Comparison of ENCODE assay signal across 15 cellular contexts in the genomic region with DNA sequence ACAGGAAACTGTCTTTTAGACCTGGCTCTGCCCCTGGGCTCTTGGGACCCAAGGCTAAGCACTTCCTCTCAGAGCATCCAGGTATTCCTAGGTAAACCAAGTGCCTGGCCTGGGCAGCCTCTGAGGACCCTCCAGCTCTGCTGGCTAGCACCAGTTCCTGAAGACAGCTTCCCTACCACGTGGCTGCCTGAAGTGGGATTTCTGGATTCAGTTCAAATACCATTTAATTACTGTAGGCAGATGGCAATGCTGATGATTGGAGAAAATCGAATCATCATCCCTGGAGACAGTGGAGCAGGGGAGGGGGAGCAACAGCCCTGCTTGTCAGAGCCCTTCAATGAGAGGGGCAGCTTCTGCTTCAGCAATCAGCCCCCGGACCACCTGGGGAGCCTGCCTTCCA. TPM values are rescaled to one million over a fixed set of nuclear protein-coding genes. Genes with fewer than 3 reads are reported as not detected.
DNase-seq lines count a peak whose midpoint lies in the region; ATAC-seq and TF ChIP-seq lines count a peak whose summit lies in the region.
"Had no signal": no experiment of that assay in that cellular context is flagged by ENCODE, and none has a peak within 500 bp of the region (broad histone marks: within the 10 kb centered on the region; RNA-seq: fewer than 3 reads in every experiment).

No MANE protein-coding gene starts in this region.

- ATAC-seq in T-helper 17 cell, result no peak
- no peak for ATAC-seq in GM18858 (IDR thresholded peaks at IDR 0.05; ENCODE audit: unreplicated experiment)
- ATAC-seq in HG03097 (IDR thresholded peaks at IDR 0.05; ENCODE audit: low FRiP score, unreplicated experiment), result no peak
- ATAC-seq: heart right ventricle had no signal

- TF ChIP-seq CTCF in spleen (IDR thresholded peaks at IDR 0.05 in 8 of 11, conservative IDR thresholded peaks at IDR 0.05 in 3 of 11), result no peak

- POLR2A ChIA-PET in activated CD4-positive, alpha-beta memory T cell treated with anti-CD3 and anti-CD28 coated beads, Interleukin-2, amount 10 ng/mL, durations not matched to agents 7 days and 5 days (lab: Charles Lee), result interaction anchor here (11.1 kb wide), 1 partner anchor 13 kb away, joined by 178 read pairs; the partner anchor contains the start of gene KIF21B
- POLR2A ChIA-PET in activated CD4-positive, alpha-beta memory T cell treated with anti-CD3 and anti-CD28 coated beads for 36 hours (lab: Charles Lee), result interaction anchor here (1.4 kb wide), 1 partner anchor 9 kb away, joined by 8 read pairs; no protein-coding TSS in a partner anchor

- WGBS in spleen, 5 donors, result 58 to 86% (median 84%) methylated on average over 3 of the region's 3 CpGs

- no peak overlapping the region for H3K27ac ChIP-seq in spleen
- H3K27ac ChIP-seq: esophagus muscularis mucosa, heart right ventricle, SJCRH30, thyroid gland, VCaP had no signal

- intact Hi-C loops in activated CD4-positive, alpha-beta memory T cell treated with anti-CD3 and anti-CD28 coated beads for 36 hours (cut with micrococcal nuclease), result loop anchor here (2.0 kb wide), 1 partner anchor 15 kb away; no protein-coding TSS in a partner anchor
- intact Hi-C loops in spleen (cut with DNase I; ENCODE audit: low total_unique reads), result no loop called here

- CTCF ChIA-PET in activated CD4-positive, alpha-beta memory T cell treated with anti-CD3 and anti-CD28 coated beads, Interleukin-2, amount 10 ng/mL, durations not matched to agents 7 days and 5 days (lab: Charles Lee), result interaction anchor here (1.1 to 3.2 kb wide), 8 partner anchors 9 to 41 kb away, joined by 3 to 14 read pairs (median 3); no protein-coding TSS in a partner anchor
- CTCF ChIA-PET in activated CD4-positive, alpha-beta memory T cell treated with anti-CD3 and anti-CD28 coated beads for 36 hours (lab: Charles Lee), result interaction anchor here (0.8 to 2.7 kb wide), 4 partner anchors 9 to 40 kb away, joined by 3 to 9 read pairs (median 5); no protein-coding TSS in a partner anchor

- no peaks in the 10 kb centered on the region for H3K9me3 Mint-ChIP-seq in activated CD4-positive, alpha-beta memory T cell treated with anti-CD3 and anti-CD28 coated beads, Interleukin-2, amount 10 ng/mL, durations not matched to agents 7 days and 5 days
- no peaks in the 10 kb centered on the region for H3K9me3 Mint-ChIP-seq in activated CD4-positive, alpha-beta memory T cell treated with anti-CD3 and anti-CD28 coated beads for 36 hours
- H3K9me3 Mint-ChIP-seq: dendritic cell treated with granulocyte-macrophage colony-stimulating factor and Interleukin-4, amounts not matched to agents 40 ng/mL and 50 ng/mL, for 4 days had no signal

- H3K4me3 ChIP-seq in spleen, result no peak overlapping the region
- H3K4me3 ChIP-seq: esophagus muscularis mucosa, heart right ventricle, SJCRH30, thyroid gland had no signal

- H3K4me3 Mint-ChIP-seq in activated CD4-positive, alpha-beta memory T cell treated with anti-CD3 and anti-CD28 coated beads, Interleukin-2, amount 10 ng/mL, durations not matched to agents 7 days and 5 days, result no peak overlapping the region
- no peak overlapping the region for H3K4me3 Mint-ChIP-seq in activated CD4-positive, alpha-beta memory T cell treated with anti-CD3 and anti-CD28 coated beads for 36 hours
- no peak overlapping the region for H3K4me3 Mint-ChIP-seq in T-helper 17 cell
- H3K4me3 Mint-ChIP-seq: dendritic cell treated with granulocyte-macrophage colony-stimulating factor and Interleukin-4, amounts not matched to agents 40 ng/mL and 50 ng/mL, for 4 days had no signal

- H3K9me3 ChIP-seq in T-helper 17 cell (ENCODE audit: control insufficient read depth, low read length, poor library complexity, severe bottlenecking), result no peaks in the 10 kb centered on the region
- no peaks in the 10 kb centered on the region for H3K9me3 ChIP-seq in spleen
- H3K9me3 ChIP-seq: esophagus muscularis mucosa, heart right ventricle, SJCRH30, thyroid gland had no signal

- peak overlapping the region; percentile 99 for H3K27ac Mint-ChIP-seq in activated CD4-positive, alpha-beta memory T cell treated with anti-CD3 and anti-CD28 coated beads, Interleukin-2, amount 10 ng/mL, durations not matched to agents 7 days and 5 days
- H3K27ac Mint-ChIP-seq in activated CD4-positive, alpha-beta memory T cell treated with anti-CD3 and anti-CD28 coated beads for 36 hours, result no peak overlapping the region
- peak overlapping the region; percentile 91 for H3K27ac Mint-ChIP-seq in T-helper 17 cell
- H3K27ac Mint-ChIP-seq: dendritic cell treated with granulocyte-macrophage colony-stimulating factor and Interleukin-4, amounts not matched to agents 40 ng/mL and 50 ng/mL, for 4 days had no signal

- H3K27me3 ChIP-seq in spleen (replicated peaks in 1 of 7), result no peaks in the 10 kb centered on the region
- H3K27me3 ChIP-seq: SJCRH30, thyroid gland had no signal

- peaks cover 84% of the 10 kb centered on the region for H3K4me1 Mint-ChIP-seq in activated CD4-positive, alpha-beta memory T cell treated with anti-CD3 and anti-CD28 coated beads, Interleukin-2, amount 10 ng/mL, durations not matched to agents 7 days and 5 days
- peaks cover 69% of the 10 kb centered on the region for H3K4me1 Mint-ChIP-seq in activated CD4-positive, alpha-beta memory T cell treated with anti-CD3 and anti-CD28 coated beads for 36 hours (ENCODE audit: low read depth)
- H3K4me1 Mint-ChIP-seq in T-helper 17 cell, result peaks cover 58% of the 10 kb centered on the region

- H3K27me3 Mint-ChIP-seq in activated CD4-positive, alpha-beta memory T cell treated with anti-CD3 and anti-CD28 coated beads, Interleukin-2, amount 10 ng/mL, durations not matched to agents 7 days and 5 days, result no peaks in the 10 kb centered on the region
- H3K27me3 Mint-ChIP-seq in activated CD4-positive, alpha-beta memory T cell treated with anti-CD3 and anti-CD28 coated beads for 36 hours, result no peaks in the 10 kb centered on the region
- no peaks in the 10 kb centered on the region for H3K27me3 Mint-ChIP-seq in T-helper 17 cell

- H3K36me3 ChIP-seq in spleen, result peaks cover 0 to 38% (median 9%) of the 10 kb centered on the region in 6 donors
- H3K36me3 ChIP-seq: esophagus muscularis mucosa, heart right ventricle, SJCRH30, thyroid gland had no signal

- TF ChIP-seq POLR2A in spleen (IDR thresholded peaks at IDR 0.05), result no peak

- H3K36me3 Mint-ChIP-seq in activated CD4-positive, alpha-beta memory T cell treated with anti-CD3 and anti-CD28 coated beads, Interleukin-2, amount 10 ng/mL, durations not matched to agents 7 days and 5 days (ENCODE audit: low read depth), result peaks cover 60% of the 10 kb centered on the region
- H3K36me3 Mint-ChIP-seq in activated CD4-positive, alpha-beta memory T cell treated with anti-CD3 and anti-CD28 coated beads for 36 hours, result peaks cover 2% of the 10 kb centered on the region
- no peaks in the 10 kb centered on the region for H3K36me3 Mint-ChIP-seq in T-helper 17 cell (ENCODE audit: low read depth)

- DNase-seq in activated CD4-positive, alpha-beta memory T cell treated with anti-CD3 and anti-CD28 coated beads, Interleukin-2, amount 10 ng/mL, durations not matched to agents 7 days and 5 days, result no peak
- no peak for DNase-seq in activated CD4-positive, alpha-beta memory T cell treated with anti-CD3 and anti-CD28 coated beads for 36 hours
- DNase-seq in NCI-H1694 treated with DMSO at 0.1 percent for 48 hours (lab: John Stamatoyannopoulos, UW), result peak; percentile 87
- no peak for DNase-seq in T-helper 17 cell
- peak; percentile 66 for DNase-seq in spleen
- DNase-seq in occipital lobe (lab: John Stamatoyannopoulos, UW), result no peak
- DNase-seq: activated T-cell treated with anti-CD3 and anti-CD28 coated beads for 4 hours, heart right ventricle, SJCRH30, thyroid gland had no signal

- H3K4me1 ChIP-seq in spleen, result peaks cover 29 to 92% (median 61%) of the 10 kb centered on the region in 6 donors

RNA-seq across cellular contexts. Expression of gene KIF21B, which starts 11.9 kb away (rescaled TPM):
- 100 to 1,000 TPM; 175 to 180 TPM for total RNA-seq in activated CD4-positive, alpha-beta memory T cell treated with anti-CD3 and anti-CD28 coated beads, Interleukin-2, amount 10 ng/mL, durations not matched to agents 7 days and 5 days
- total RNA-seq in activated CD4-positive, alpha-beta memory T cell treated with anti-CD3 and anti-CD28 coated beads for 36 hours, result 10 to 100 TPM; 56.6 to 58.7 TPM
- total RNA-seq in T-helper 17 cell (10 to 100 TPM; 78.4 to 87.7 TPM), spleen (10 to 100 TPM; 27.1 to 49.0 (median 30.0) TPM), occipital lobe (165 TPM)
- 1 to 10 TPM; 3.0 to 9.3 (median 4.5) TPM for polyA plus RNA-seq in spleen

Comparison
In these comparisons a context has a peak if more than half of its experiments do, and no peak if none do; other contexts are left out.
1. DNase-seq: peak in NCI-H1694 treated with DMSO at 0.1 percent for 48 hours (single experiment) and spleen (single experiment); none in activated CD4-positive, alpha-beta memory T cell treated with anti-CD3 and anti-CD28 coated beads, Interleukin-2, amount 10 ng/mL, durations not matched to agents 7 days and 5 days (single experiment), activated CD4-positive, alpha-beta memory T cell treated with anti-CD3 and anti-CD28 coated beads for 36 hours (single experiment), T-helper 17 cell (0 of 3) and occipital lobe (single experiment).